22 cellular contexts compared by ENCODE assay signal in genomic region chr18:57301573-57302230, GRCh38. TPM values are rescaled to one million over a fixed set of nuclear protein-coding genes. Genes with fewer than 3 reads are reported as not detected.
"Had no signal": no experiment of that assay in that cellular context is flagged by ENCODE, and none has a peak within 500 bp of the region (broad histone marks: within the 10 kb centered on the region; RNA-seq: fewer than 3 reads in every experiment).

No MANE protein-coding gene starts in this region.

- H3K4me3 ChIP-seq: body of pancreas, colonic mucosa, lung, skin epidermis, transverse colon, vagina had no signal

- H3K9ac ChIP-seq: parathyroid adenoma had no signal

- H3K36me3 Mint-ChIP-seq: activated naive CD8-positive, alpha-beta T cell treated with anti-CD3 and anti-CD28 coated beads for 36 hours had no signal

- H3K27me3 ChIP-seq: body of pancreas, colonic mucosa, transverse colon, vagina had no signal

- H3K4me3 Mint-ChIP-seq: activated CD4-positive, alpha-beta T cell treated with anti-CD3 and anti-CD28 coated beads, Interleukin-2, amount 10 ng/mL, durations not matched to agents 7 days and 5 days; activated naive CD8-positive, alpha-beta T cell treated with anti-CD3 and anti-CD28 coated beads for 36 hours; T-helper 2 cell treated with Interferon-gamma antibody and Interleukin-4, amounts not matched to agents 5 μg/mL and 100 μg/mL, for 36 hours had no signal

- H3K36me3 ChIP-seq: colonic mucosa, neutrophil, transverse colon, vagina had no signal

- H3K27ac ChIP-seq: body of pancreas, colonic mucosa, neutrophil, parathyroid adenoma, skin epidermis, transverse colon, vagina had no signal

- DNase-seq: activated CD4-positive, alpha-beta T cell treated with anti-CD3 and anti-CD28 coated beads, Interleukin-2, amount 10 ng/mL, durations not matched to agents 7 days and 5 days; activated CD4-positive, CD25-positive, alpha-beta regulatory T cell; activated CD8-positive, alpha-beta memory T cell treated with anti-CD3 and anti-CD28 coated beads for 24 hours; activated gamma-delta T cell treated with Interleukin-2 at 50 U/mL for 16 hours; activated naive CD8-positive, alpha-beta T cell treated with anti-CD3 and anti-CD28 coated beads for 36 hours; body of pancreas; central memory CD4-positive, alpha-beta T cell; colonic mucosa; foreskin melanocyte; left colon; midbrain; stimulated activated CD4-positive, alpha-beta T cell treated with anti-CD3 and anti-CD28 coated beads, Interleukin-4, amount 100 ng/mL, for 24 hours; stimulated activated naive CD4-positive, alpha-beta T cell treated with Interleukin-2 at 50 U/mL for 16 hours; transverse colon had no signal

- H3K27ac Mint-ChIP-seq: activated CD4-positive, alpha-beta T cell treated with anti-CD3 and anti-CD28 coated beads, Interleukin-2, amount 10 ng/mL, durations not matched to agents 7 days and 5 days; activated naive CD8-positive, alpha-beta T cell treated with anti-CD3 and anti-CD28 coated beads for 36 hours; T-helper 2 cell treated with Interferon-gamma antibody and Interleukin-4, amounts not matched to agents 5 μg/mL and 100 μg/mL, for 36 hours had no signal

- H2AFZ ChIP-seq: parathyroid adenoma had no signal

- H3K9me3 Mint-ChIP-seq: activated CD4-positive, alpha-beta T cell treated with anti-CD3 and anti-CD28 coated beads, Interleukin-2, amount 10 ng/mL, durations not matched to agents 7 days and 5 days; activated naive CD8-positive, alpha-beta T cell treated with anti-CD3 and anti-CD28 coated beads for 36 hours; T-helper 2 cell treated with Interferon-gamma antibody and Interleukin-4, amounts not matched to agents 5 μg/mL and 100 μg/mL, for 36 hours had no signal

- H3K4me1 ChIP-seq: body of pancreas, colonic mucosa, parathyroid adenoma, transverse colon, vagina had no signal

- H3K4me1 Mint-ChIP-seq: activated CD4-positive, alpha-beta T cell treated with anti-CD3 and anti-CD28 coated beads, Interleukin-2, amount 10 ng/mL, durations not matched to agents 7 days and 5 days; activated naive CD8-positive, alpha-beta T cell treated with anti-CD3 and anti-CD28 coated beads for 36 hours had no signal

- H3K9me3 ChIP-seq: body of pancreas, colonic mucosa, neutrophil, transverse colon, vagina had no signal

- ATAC-seq: body of pancreas, left colon had no signal

RNA-seq across cellular contexts. Expression of gene ST8SIA3, which starts 50.7 kb away (rescaled TPM):
- total RNA-seq: activated CD4-positive, alpha-beta T cell treated with anti-CD3 and anti-CD28 coated beads, Interleukin-2, amount 10 ng/mL, durations not matched to agents 7 days and 5 days; activated naive CD8-positive, alpha-beta T cell treated with anti-CD3 and anti-CD28 coated beads for 36 hours; fibroblast of lung; myocyte had no signal
- polyA plus RNA-seq: fibroblast of lung had no signal
